In genomic region chr20:31603822-31604566, GRCh38 we compare ENCODE assay signal across 8 cellular contexts. TPM values are rescaled to one million over a fixed set of nuclear protein-coding genes. Genes with fewer than 3 reads are reported as not detected.
DNase-seq lines count a peak whose midpoint lies in the region; ATAC-seq and TF ChIP-seq lines count a peak whose summit lies in the region.

No MANE protein-coding gene starts in this region.

- peak overlapping the region; percentile 73 for H3K4me3 ChIP-seq in A673 (ENCODE audit: low read depth, low read length, poor library complexity, severe bottlenecking)
- peak overlapping the region; percentile 77 for H3K4me3 ChIP-seq in effector memory CD4-positive, alpha-beta T cell (ENCODE audit: insufficient read depth, low read depth, low read length, poor library complexity, severe bottlenecking)

- H3K36me3 ChIP-seq in A673 (ENCODE audit: insufficient read depth, low read length, poor library complexity, severe bottlenecking) = no peaks in the 10 kb centered on the region
- no peaks in the 10 kb centered on the region for H3K36me3 ChIP-seq in effector memory CD4-positive, alpha-beta T cell (ENCODE audit: control insufficient read depth, insufficient read depth, low read length)

- H3K9me3 ChIP-seq in A673 (ENCODE audit: low read depth, low read length, poor library complexity, severe bottlenecking) = no peaks in the 10 kb centered on the region
- H3K9me3 ChIP-seq in effector memory CD4-positive, alpha-beta T cell (ENCODE audit: control insufficient read depth, low read length) = no peaks in the 10 kb centered on the region

- CTCF ChIA-PET in A673 (lab: Charles Lee) = interaction anchor here (0.6 to 1.7 kb wide), 4 partner anchors 9 to 44 kb away, joined by 3 to 15 read pairs (median 4); no protein-coding TSS in a partner anchor

- POLR2A ChIA-PET in A673 (lab: Charles Lee; ENCODE audit: low non-redundant PET) = interaction anchor here (0.5 to 3.1 kb wide), 4 partner anchors 31 to 203 kb away, joined by 3 to 23 read pairs (median 8); partner anchors contain the start of gene BCL2L1

- DNase-seq in A673 (ENCODE audit: low spot score) (peak; percentile 98), HUDEP-2 (lab: John Stamatoyannopoulos, UW; ENCODE audit: unreplicated experiment in 76 of 76) (peak in 73 of 76 experiments; percentile 19 to 91 (median 70)), NOMO-1 (lab: John Stamatoyannopoulos, UW; ENCODE audit: unreplicated experiment in 2 of 2) (peak; percentile 75 to 82), lung microvascular endothelial cell (ENCODE audit: low read depth in 2 of 2) (peak; percentile 98 to 100)
- DNase-seq in activated CD8-positive, alpha-beta memory T cell treated with anti-CD3 and anti-CD28 coated beads for 4 hours (ENCODE audit: low read depth in 2 of 2) = peak; percentile 42 to 43
- peak; percentile 79 to 82 (median 81) for DNase-seq in effector memory CD4-positive, alpha-beta T cell
- DNase-seq in stimulated activated CD4-positive, alpha-beta T cell treated with anti-CD3 and anti-CD28 coated beads, Interleukin-4, amount 100 ng/mL, for 48 hours (ENCODE audit: low read depth in 2 of 2) = peak; percentile 69 to 72

- peak; percentile 46 for ATAC-seq in GM18909 (IDR thresholded peaks at IDR 0.05; ENCODE audit: poor library complexity, unreplicated experiment)

- no peaks in the 10 kb centered on the region for H3K27me3 ChIP-seq in A673 (replicated peaks; ENCODE audit: insufficient read depth, low read depth, low read length, poor library complexity)
- peaks cover 31% of the 10 kb centered on the region for H3K27me3 ChIP-seq in effector memory CD4-positive, alpha-beta T cell (replicated peaks; ENCODE audit: control insufficient read depth, insufficient read depth, low read length, poor library complexity, severe bottlenecking)

- peak overlapping the region; percentile 96 for H3K27ac ChIP-seq in A673 (ENCODE audit: low read depth, low read length, poor library complexity, severe bottlenecking)
- H3K27ac ChIP-seq in effector memory CD4-positive, alpha-beta T cell (ENCODE audit: insufficient read depth, low read length, poor library complexity, severe bottlenecking) = no peak overlapping the region

- TF ChIP-seq CTCF in A673 (conservative IDR thresholded peaks at IDR 0.05; ENCODE audit: low read depth, low read length) = no peak

- no TSS peak for BruUV-seq in A673 (replicated peaks; lab: Mats Ljungman, UMichigan)

- peaks cover 27% of the 10 kb centered on the region for H3K4me1 ChIP-seq in A673 (ENCODE audit: insufficient read depth, low read length, poor library complexity, severe bottlenecking)
- H3K4me1 ChIP-seq in effector memory CD4-positive, alpha-beta T cell (ENCODE audit: control insufficient read depth, insufficient read depth, low read length, poor library complexity, severe bottlenecking) = peaks cover 19% of the 10 kb centered on the region

- intact Hi-C loops in A673 (cut with micrococcal nuclease; ENCODE audit: unreplicated experiment) = no loop called here

RNA-seq across cellular contexts. Expression of gene ID1, which starts 1.1 kb away (rescaled TPM):
- total RNA-seq in A673 (2021) = 24.6 and 39.3 TPM in 2 replicates
- total RNA-seq in lung microvascular endothelial cell = 478 and 838 TPM in 2 replicates

RNA-seq across cellular contexts. Expression of gene COX4I2, which starts 33.7 kb away (rescaled TPM):
- not detected in 2 replicates for total RNA-seq in A673 (2021)
- not detected in 2 replicates for total RNA-seq in lung microvascular endothelial cell

Comparison
In these comparisons a context has a peak if more than half of its experiments do, and no peak if none do; other contexts are left out.
1. DNase-seq: peak in every context shown above with its lines; median percentile 99 in lung microvascular endothelial cell; 98 in A673; 81 in effector memory CD4-positive, alpha-beta T cell; 78 in NOMO-1; 70 in stimulated activated CD4-positive, alpha-beta T cell treated with anti-CD3 and anti-CD28 coated beads, Interleukin-4, amount 100 ng/mL, for 48 hours; 70 in HUDEP-2; 42 in activated CD8-positive, alpha-beta memory T cell treated with anti-CD3 and anti-CD28 coated beads for 4 hours.
2. RNA of gene ID1, which starts 1.1 kb away (total RNA-seq): 478 to 838 TPM in lung microvascular endothelial cell; 24.6 to 39.3 TPM in A673; every median in the first group is over 10 times any median in the second.